In the genomic region with DNA sequence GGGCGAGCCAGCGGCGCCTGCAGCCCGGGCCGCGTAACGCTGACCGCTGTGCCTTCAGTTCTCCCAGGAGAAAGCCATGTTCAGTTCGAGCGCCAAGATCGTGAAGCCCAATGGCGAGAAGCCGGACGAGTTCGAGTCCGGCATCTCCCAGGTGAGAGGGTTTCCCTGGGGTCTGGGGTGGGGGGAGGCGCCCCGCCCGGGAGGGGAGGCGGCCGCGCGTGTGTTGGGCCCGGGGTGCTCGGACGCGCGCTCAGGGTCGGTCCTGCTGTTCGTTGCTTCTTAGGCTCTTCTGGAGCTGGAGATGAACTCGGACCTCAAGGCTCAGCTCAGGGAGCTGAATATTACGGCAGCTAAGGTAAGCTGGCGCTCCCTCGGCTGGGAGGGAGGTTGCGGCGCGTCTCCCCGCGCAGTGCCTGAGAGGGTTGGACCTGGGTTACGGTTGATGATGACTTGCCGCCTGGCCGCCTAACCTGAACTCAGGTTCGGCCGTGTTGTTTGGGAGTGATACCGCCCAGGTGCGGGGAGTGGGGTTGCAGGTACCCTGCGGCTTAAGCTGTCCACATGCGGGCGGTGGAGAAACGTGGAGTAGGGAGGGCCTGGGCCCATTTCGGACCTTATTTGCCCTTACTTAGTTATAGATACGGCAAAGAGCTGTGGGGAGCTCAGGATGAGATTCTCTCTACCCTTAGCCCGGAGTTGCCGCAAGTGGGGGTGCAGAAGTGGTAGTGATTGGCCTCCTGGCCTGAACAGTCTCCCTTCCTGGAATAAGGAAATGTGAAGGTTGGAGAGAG, we compare ENCODE assay signal across 1 cellular context.
TF ChIP-seq lines count a peak whose summit lies in the region.

No MANE protein-coding gene starts in this region.

TF ChIP-seq in HepG2, 621 proteins besides CTCF, POLR2A, EP300 and RAD21 (continued from another document and continues in another):
- TF ChIP-seq, protein P1, sequence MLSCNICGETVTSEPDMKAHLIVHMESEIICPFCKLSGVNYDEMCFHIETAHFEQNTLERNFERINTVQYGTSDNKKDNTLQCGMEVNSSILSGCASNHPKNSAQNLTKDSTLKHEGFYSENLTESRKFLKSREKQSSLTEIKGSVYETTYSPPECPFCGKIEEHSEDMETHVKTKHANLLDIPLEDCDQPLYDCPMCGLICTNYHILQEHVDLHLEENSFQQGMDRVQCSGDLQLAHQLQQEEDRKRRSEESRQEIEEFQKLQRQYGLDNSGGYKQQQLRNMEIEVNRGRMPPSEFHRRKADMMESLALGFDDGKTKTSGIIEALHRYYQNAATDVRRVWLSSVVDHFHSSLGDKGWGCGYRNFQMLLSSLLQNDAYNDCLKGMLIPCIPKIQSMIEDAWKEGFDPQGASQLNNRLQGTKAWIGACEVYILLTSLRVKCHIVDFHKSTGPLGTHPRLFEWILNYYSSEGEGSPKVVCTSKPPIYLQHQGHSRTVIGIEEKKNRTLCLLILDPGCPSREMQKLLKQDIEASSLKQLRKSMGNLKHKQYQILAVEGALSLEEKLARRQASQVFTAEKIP (CRISPR knock-in tag; IDR thresholded peaks at IDR 0.05; ENCODE audit: borderline replicate concordance) = no peak
- TF ChIP-seq, protein P2, sequence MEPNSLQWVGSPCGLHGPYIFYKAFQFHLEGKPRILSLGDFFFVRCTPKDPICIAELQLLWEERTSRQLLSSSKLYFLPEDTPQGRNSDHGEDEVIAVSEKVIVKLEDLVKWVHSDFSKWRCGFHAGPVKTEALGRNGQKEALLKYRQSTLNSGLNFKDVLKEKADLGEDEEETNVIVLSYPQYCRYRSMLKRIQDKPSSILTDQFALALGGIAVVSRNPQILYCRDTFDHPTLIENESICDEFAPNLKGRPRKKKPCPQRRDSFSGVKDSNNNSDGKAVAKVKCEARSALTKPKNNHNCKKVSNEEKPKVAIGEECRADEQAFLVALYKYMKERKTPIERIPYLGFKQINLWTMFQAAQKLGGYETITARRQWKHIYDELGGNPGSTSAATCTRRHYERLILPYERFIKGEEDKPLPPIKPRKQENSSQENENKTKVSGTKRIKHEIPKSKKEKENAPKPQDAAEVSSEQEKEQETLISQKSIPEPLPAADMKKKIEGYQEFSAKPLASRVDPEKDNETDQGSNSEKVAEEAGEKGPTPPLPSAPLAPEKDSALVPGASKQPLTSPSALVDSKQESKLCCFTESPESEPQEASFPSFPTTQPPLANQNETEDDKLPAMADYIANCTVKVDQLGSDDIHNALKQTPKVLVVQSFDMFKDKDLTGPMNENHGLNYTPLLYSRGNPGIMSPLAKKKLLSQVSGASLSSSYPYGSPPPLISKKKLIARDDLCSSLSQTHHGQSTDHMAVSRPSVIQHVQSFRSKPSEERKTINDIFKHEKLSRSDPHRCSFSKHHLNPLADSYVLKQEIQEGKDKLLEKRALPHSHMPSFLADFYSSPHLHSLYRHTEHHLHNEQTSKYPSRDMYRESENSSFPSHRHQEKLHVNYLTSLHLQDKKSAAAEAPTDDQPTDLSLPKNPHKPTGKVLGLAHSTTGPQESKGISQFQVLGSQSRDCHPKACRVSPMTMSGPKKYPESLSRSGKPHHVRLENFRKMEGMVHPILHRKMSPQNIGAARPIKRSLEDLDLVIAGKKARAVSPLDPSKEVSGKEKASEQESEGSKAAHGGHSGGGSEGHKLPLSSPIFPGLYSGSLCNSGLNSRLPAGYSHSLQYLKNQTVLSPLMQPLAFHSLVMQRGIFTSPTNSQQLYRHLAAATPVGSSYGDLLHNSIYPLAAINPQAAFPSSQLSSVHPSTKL (CRISPR knock-in tag; IDR thresholded peaks at IDR 0.05) = no peak
- TF ChIP-seq MBD4 (IDR thresholded peaks at IDR 0.05; ENCODE audit: borderline replicate concordance, low read length) (no peak), SIN3A (IDR thresholded peaks at IDR 0.05; ENCODE audit: borderline replicate concordance, low read depth, low read length) (peak; percentile 24; the same call in 1 of the 2 replicates), FIP1L1 (IDR thresholded peaks at IDR 0.05; ENCODE audit: borderline replicate concordance, insufficient read depth, low read depth, low read length) (no peak), SIX1 (CRISPR knock-in tag; IDR thresholded peaks at IDR 0.05; ENCODE audit: borderline replicate concordance) (no peak), NR1H2 (CRISPR knock-in tag; IDR thresholded peaks at IDR 0.05; ENCODE audit: borderline replicate concordance, low read depth) (no peak), ZFP36L2 (CRISPR knock-in tag; IDR thresholded peaks at IDR 0.05) (no peak), HIVEP1 (CRISPR knock-in tag; IDR thresholded peaks at IDR 0.05) (0 out of 2 replicates have a peak, but pooled peaks have one; percentile 37), FOXM1 (CRISPR knock-in tag; IDR thresholded peaks at IDR 0.05) (no peak), ZNF562 (CRISPR knock-in tag; IDR thresholded peaks at IDR 0.05; ENCODE audit: borderline replicate concordance) (no peak), ZSCAN22 (CRISPR knock-in tag; IDR thresholded peaks at IDR 0.05) (no peak; the same call in 1 of the 2 replicates), ZNF224 (CRISPR knock-in tag; IDR thresholded peaks at IDR 0.05) (no peak), ZFP62 (CRISPR knock-in tag; IDR thresholded peaks at IDR 0.05) (no peak), BHLHE40 (IDR thresholded peaks at IDR 0.05; ENCODE audit: low read length) (no peak), NFYC (CRISPR knock-in tag; IDR thresholded peaks at IDR 0.05) (no peak), ZNF44 (CRISPR knock-in tag; IDR thresholded peaks at IDR 0.05) (no peak), ZNF879 (CRISPR knock-in tag; IDR thresholded peaks at IDR 0.05) (no peak), ZNF7 (CRISPR knock-in tag; IDR thresholded peaks at IDR 0.05) (0 out of 2 replicates have a peak, but pooled peaks have one; percentile 38), ZNF556 (CRISPR knock-in tag; IDR thresholded peaks at IDR 0.05; ENCODE audit: borderline replicate concordance) (no peak), SRSF4 (IDR thresholded peaks at IDR 0.05; ENCODE audit: low read depth, low read length, poor library complexity, severe bottlenecking) (no peak), NBN (conservative IDR thresholded peaks at IDR 0.05) (no peak), ZNF205 (CRISPR knock-in tag; IDR thresholded peaks at IDR 0.05) (no peak), ZNF17 (CRISPR knock-in tag; IDR thresholded peaks at IDR 0.05) (no peak), ZNF337 (CRISPR knock-in tag; IDR thresholded peaks at IDR 0.05; ENCODE audit: borderline replicate concordance, low read depth) (no peak; the same call in 1 of the 2 replicates), RNF2 (conservative IDR thresholded peaks at IDR 0.05; ENCODE audit: low read depth) (no peak), SP1 (IDR thresholded peaks at IDR 0.05) (no peak), SP1 (CRISPR knock-in tag; IDR thresholded peaks at IDR 0.05) (no peak; the same call in 1 of the 2 replicates), GTF2F1 (IDR thresholded peaks at IDR 0.05; ENCODE audit: low read length) (no peak), ZNF501 (CRISPR knock-in tag; IDR thresholded peaks at IDR 0.05) (peak; percentile 5; the same call in 1 of the 2 replicates), ZNF790 (CRISPR knock-in tag; IDR thresholded peaks at IDR 0.05; ENCODE audit: borderline replicate concordance) (peak; percentile 62), TAF15 (IDR thresholded peaks at IDR 0.05; ENCODE audit: low read depth, low read length, poor library complexity, severe bottlenecking) (peak; percentile 26), ATF7-NPFF (CRISPR knock-in tag; IDR thresholded peaks at IDR 0.05; ENCODE audit: low read depth) (no peak), YEATS2 (CRISPR knock-in tag; IDR thresholded peaks at IDR 0.05; ENCODE audit: borderline replicate concordance) (no peak; the same call in 1 of the 2 replicates), SRY (CRISPR knock-in tag; IDR thresholded peaks at IDR 0.05) (peak; percentile 58; the same call in 1 of the 2 replicates)
- TF ChIP-seq, protein P3, sequence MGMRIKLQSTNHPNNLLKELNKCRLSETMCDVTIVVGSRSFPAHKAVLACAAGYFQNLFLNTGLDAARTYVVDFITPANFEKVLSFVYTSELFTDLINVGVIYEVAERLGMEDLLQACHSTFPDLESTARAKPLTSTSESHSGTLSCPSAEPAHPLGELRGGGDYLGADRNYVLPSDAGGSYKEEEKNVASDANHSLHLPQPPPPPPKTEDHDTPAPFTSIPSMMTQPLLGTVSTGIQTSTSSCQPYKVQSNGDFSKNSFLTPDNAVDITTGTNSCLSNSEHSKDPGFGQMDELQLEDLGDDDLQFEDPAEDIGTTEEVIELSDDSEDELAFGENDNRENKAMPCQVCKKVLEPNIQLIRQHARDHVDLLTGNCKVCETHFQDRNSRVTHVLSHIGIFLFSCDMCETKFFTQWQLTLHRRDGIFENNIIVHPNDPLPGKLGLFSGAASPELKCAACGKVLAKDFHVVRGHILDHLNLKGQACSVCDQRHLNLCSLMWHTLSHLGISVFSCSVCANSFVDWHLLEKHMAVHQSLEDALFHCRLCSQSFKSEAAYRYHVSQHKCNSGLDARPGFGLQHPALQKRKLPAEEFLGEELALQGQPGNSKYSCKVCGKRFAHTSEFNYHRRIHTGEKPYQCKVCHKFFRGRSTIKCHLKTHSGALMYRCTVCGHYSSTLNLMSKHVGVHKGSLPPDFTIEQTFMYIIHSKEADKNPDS (CRISPR knock-in tag; IDR thresholded peaks at IDR 0.05) = no peak
- TF ChIP-seq, protein P4, sequence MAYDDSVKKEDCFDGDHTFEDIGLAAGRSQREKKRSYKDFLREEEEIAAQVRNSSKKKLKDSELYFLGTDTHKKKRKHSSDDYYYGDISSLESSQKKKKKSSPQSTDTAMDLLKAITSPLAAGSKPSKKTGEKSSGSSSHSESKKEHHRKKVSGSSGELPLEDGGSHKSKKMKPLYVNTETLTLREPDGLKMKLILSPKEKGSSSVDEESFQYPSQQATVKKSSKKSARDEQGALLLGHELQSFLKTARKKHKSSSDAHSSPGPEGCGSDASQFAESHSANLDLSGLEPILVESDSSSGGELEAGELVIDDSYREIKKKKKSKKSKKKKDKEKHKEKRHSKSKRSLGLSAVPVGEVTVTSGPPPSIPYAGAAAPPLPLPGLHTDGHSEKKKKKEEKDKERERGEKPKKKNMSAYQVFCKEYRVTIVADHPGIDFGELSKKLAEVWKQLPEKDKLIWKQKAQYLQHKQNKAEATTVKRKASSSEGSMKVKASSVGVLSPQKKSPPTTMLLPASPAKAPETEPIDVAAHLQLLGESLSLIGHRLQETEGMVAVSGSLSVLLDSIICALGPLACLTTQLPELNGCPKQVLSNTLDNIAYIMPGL (CRISPR knock-in tag; IDR thresholded peaks at IDR 0.05; ENCODE audit: borderline replicate concordance in 1 of 2, low read depth in 1 of 2) = peak in 1 of 2 experiments; percentile 84; a peak in 1 of 4 replicates
- TF ChIP-seq, protein P5, sequence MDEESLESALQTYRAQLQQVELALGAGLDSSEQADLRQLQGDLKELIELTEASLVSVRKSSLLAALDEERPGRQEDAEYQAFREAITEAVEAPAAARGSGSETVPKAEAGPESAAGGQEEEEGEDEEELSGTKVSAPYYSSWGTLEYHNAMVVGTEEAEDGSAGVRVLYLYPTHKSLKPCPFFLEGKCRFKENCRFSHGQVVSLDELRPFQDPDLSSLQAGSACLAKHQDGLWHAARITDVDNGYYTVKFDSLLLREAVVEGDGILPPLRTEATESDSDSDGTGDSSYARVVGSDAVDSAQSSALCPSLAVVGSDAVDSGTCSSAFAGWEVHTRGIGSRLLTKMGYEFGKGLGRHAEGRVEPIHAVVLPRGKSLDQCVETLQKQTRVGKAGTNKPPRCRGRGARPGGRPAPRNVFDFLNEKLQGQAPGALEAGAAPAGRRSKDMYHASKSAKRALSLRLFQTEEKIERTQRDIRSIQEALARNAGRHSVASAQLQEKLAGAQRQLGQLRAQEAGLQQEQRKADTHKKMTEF (CRISPR knock-in tag; IDR thresholded peaks at IDR 0.05) = no peak
- TF ChIP-seq, protein P6, sequence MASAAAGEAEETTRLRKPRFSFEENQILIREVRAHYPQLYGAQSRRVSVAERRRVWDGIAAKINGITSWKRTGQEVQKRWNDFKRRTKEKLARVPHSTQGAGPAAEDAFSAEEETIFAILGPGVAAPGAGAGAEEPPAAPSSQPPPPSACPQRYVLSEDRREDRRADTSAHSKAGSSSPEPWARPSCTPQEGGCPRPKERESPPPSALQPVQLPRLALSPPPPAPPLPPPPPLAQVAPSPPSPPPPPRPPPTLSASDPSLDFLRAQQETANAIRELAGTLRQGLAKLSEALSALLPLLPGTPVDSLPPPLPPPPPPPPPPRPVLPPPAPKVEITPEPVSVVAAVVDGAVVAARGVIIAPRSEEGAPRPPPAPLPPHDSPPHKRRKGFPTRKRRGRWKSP (CRISPR knock-in tag; IDR thresholded peaks at IDR 0.05) = no peak; the same call in 1 of the 2 replicates
- TF ChIP-seq, protein P7, sequence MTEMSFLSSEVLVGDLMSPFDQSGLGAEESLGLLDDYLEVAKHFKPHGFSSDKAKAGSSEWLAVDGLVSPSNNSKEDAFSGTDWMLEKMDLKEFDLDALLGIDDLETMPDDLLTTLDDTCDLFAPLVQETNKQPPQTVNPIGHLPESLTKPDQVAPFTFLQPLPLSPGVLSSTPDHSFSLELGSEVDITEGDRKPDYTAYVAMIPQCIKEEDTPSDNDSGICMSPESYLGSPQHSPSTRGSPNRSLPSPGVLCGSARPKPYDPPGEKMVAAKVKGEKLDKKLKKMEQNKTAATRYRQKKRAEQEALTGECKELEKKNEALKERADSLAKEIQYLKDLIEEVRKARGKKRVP (CRISPR knock-in tag; IDR thresholded peaks at IDR 0.05) = no peak
- TF ChIP-seq, protein P8, sequence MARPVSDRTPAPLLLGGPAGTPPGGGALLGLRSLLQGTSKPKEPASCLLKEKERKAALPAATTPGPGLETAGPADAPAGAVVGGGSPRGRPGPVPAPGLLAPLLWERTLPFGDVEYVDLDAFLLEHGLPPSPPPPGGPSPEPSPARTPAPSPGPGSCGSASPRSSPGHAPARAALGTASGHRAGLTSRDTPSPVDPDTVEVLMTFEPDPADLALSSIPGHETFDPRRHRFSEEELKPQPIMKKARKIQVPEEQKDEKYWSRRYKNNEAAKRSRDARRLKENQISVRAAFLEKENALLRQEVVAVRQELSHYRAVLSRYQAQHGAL (CRISPR knock-in tag; IDR thresholded peaks at IDR 0.05; ENCODE audit: not compliant biosample characterization) = no peak
- TF ChIP-seq, protein P9, sequence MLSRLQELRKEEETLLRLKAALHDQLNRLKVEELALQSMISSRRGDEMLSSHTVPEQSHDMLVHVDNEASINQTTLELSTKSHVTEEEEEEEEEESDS (CRISPR knock-in tag; IDR thresholded peaks at IDR 0.05; ENCODE audit: borderline replicate concordance) = no peak
- TF ChIP-seq, protein P10, sequence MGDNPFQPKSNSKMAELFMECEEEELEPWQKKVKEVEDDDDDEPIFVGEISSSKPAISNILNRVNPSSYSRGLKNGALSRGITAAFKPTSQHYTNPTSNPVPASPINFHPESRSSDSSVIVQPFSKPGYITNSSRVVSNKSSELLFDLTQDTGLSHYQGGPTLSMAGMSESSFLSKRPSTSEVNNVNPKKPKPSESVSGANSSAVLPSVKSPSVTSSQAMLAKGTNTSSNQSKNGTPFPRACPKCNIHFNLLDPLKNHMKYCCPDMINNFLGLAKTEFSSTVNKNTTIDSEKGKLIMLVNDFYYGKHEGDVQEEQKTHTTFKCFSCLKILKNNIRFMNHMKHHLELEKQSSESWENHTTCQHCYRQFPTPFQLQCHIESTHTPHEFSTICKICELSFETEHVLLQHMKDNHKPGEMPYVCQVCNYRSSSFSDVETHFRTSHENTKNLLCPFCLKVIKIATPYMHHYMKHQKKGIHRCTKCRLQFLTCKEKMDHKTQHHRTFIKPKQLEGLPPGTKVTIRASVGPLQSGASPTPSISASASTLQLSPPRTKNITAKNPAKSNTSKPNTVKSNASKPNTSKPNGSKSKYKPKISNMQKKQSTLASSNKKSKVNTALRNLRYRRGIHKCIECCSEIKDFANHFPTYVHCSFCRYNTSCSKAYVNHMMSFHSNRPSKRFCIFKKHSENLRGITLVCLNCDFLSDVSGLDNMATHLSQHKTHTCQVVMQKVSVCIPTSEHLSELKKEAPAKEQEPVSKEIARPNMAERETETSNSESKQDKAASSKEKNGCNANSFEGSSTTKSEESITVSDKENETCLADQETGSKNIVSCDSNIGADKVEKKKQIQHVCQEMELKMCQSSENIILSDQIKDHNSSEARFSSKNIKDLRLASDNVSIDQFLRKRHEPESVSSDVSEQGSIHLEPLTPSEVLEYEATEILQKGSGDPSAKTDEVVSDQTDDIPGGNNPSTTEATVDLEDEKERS (CRISPR knock-in tag; IDR thresholded peaks at IDR 0.05) = 0 out of 2 replicates have a peak, but pooled peaks have one; percentile 13
